In the genomic region with DNA sequence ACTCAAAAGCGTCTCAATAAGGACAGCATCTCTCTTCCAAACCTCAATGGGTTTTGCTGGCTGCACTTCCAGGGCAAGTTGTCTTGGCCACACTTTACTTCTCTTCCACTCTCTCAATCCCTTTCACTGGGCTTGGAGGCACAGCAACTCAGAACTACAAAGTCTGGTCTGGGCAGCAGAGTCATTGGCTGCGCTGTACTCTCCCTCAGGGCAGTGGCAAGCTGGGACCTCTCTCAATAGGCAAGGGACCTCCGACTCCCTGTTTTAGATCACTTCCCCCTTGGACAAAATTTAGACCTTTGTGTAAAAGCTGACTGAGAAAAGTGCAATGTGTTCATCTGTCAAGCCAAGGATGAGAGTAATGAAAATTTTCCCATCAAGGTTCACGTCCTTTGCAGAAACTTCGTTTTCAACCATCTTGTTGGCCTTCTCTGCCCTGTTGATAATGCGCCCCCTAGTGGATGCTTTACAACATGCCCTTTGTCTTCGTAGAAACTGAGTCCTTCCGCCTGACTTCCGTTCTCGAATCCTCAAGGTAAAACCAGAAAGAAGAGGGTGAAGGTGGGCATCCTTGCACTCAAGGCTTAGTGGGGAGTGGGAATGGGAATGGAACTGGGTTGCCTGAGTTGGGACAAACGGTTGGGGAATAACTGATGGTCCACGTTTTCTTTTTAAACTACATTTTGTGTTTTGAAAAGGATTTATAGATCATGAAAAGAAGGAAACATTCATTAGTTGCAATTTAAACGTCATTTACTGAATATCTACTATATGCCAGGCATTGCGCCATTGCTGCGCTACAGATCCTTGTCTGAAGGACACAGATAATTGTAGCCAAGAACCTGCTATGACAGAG, we compare ENCODE assay signal across 8 cellular contexts.
DNase-seq lines count a peak whose midpoint lies in the region; ATAC-seq and TF ChIP-seq lines count a peak whose summit lies in the region.

No MANE protein-coding gene starts in this region.

- H3K27ac ChIP-seq in brain microvascular endothelial cell (no peak overlapping the region), left lung (peak overlapping the region; percentile 43 to 78)

- in situ Hi-C loops in brain microvascular endothelial cell (cut with HindIII; ENCODE audit: low pct_ligation_motif_present, low sequenced_read_pairs) = no loop called here

- H3K36me3 ChIP-seq in brain microvascular endothelial cell (replicated peaks) = no peaks in the 10 kb centered on the region
- H3K36me3 ChIP-seq in left lung = no peaks in the 10 kb centered on the region

- peaks cover 3 to 37% of the 10 kb centered on the region in 2 donors for H3K4me1 ChIP-seq in left lung

- H3K27me3 ChIP-seq in brain microvascular endothelial cell (replicated peaks) (no peaks in the 10 kb centered on the region), left lung (no peaks in the 10 kb centered on the region)

- DNase-seq in ELR (ENCODE audit: low read depth) (peak; percentile 72), LNCaP clone FGC (ENCODE audit: low read depth) (no peak), SHP77 treated with DMSO at 0.1 percent for 48 hours (lab: John Stamatoyannopoulos, UW) (peak; percentile 14), brain microvascular endothelial cell (peak; percentile 16), left lung (no peak)
- DNase-seq in stimulated activated naive CD8-positive, alpha-beta T cell treated with anti-CD3 and anti-CD28 coated beads, Interleukin-15, Interleukin-2, amounts not matched to agents 100 U/mL and 50 U/mL, for 24 hours = peak; percentile 58

- no peak overlapping the region for H3K4me3 ChIP-seq in LNCaP clone FGC (ENCODE audit: low read depth, low read length)
- no peak overlapping the region for H3K4me3 ChIP-seq in brain microvascular endothelial cell (ENCODE audit: low read depth, low read length)
- no peak overlapping the region for H3K4me3 ChIP-seq in left lung

- ATAC-seq in left lung (peak; percentile 78), GM21447 (IDR thresholded peaks at IDR 0.05; ENCODE audit: unreplicated experiment) (no peak), HG02938 (IDR thresholded peaks at IDR 0.05; ENCODE audit: unreplicated experiment) (no peak)
- ATAC-seq in stimulated activated naive CD8-positive, alpha-beta T cell treated with anti-CD3 and anti-CD28 coated beads, Interleukin-15, Interleukin-2, amounts not matched to agents 100 U/mL and 50 U/mL, for 24 hours = no peak

- H3K9me3 ChIP-seq in left lung = no peaks in the 10 kb centered on the region

- TF ChIP-seq CTCF in LNCaP clone FGC (IDR thresholded peaks at IDR 0.05; ENCODE audit: control insufficient read depth, extremely low read depth, insufficient read depth) (peak; percentile 45), brain microvascular endothelial cell (IDR thresholded peaks at IDR 0.05; ENCODE audit: low read depth, low read length, missing control alignments) (peak; percentile 80), left lung (IDR thresholded peaks at IDR 0.05) (peak; percentile 60 to 79)

- intact Hi-C loops in left lung (cut with DNase I) = no loop called here

Comparison
In these comparisons a context has a peak if more than half of its experiments do, and no peak if none do; other contexts are left out.
1. DNase-seq: peak in ELR (single experiment), SHP77 treated with DMSO at 0.1 percent for 48 hours (single experiment), brain microvascular endothelial cell (single experiment) and stimulated activated naive CD8-positive, alpha-beta T cell treated with anti-CD3 and anti-CD28 coated beads, Interleukin-15, Interleukin-2, amounts not matched to agents 100 U/mL and 50 U/mL, for 24 hours (single experiment); none in LNCaP clone FGC (single experiment) and left lung (0 of 2).
2. Peak in every context shown above with its lines, with median percentiles within 50 percentile points of each other: CTCF ChIP-seq.